In the genomic region with DNA sequence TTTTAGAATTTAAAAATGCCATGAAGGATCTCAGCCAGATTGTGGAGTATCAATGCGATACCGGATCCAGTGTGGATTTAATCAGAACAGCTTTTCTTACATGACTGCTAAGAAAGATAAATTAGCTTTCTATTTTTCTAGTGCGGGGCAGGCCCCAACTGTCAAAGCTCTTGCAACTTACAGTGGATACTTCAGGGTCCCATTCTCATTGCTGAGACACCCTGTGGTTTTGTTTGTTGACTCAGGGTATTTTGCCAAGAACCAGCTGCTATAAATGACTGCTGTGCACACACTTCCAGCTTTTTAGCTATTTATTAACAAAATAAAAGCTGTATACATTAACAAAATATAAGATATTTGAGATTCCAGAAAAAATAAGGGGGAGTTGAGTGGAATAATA, we compare ENCODE assay signal across 13 cellular contexts.
DNase-seq lines count a peak whose midpoint lies in the region; ATAC-seq and TF ChIP-seq lines count a peak whose summit lies in the region.
"Had no signal": no experiment of that assay in that cellular context is flagged by ENCODE, and none has a peak within 500 bp of the region (broad histone marks: within the 10 kb centered on the region; RNA-seq: fewer than 3 reads in every experiment).

No MANE protein-coding gene starts in this region.

- H3F3A ChIP-seq in GM23248 (ENCODE audit: insufficient read depth) = peaks cover 3% of the 10 kb centered on the region; the same call in 1 of the 2 replicates

- H3K27ac ChIP-seq in GM23248 = no peak overlapping the region
- H3K27ac ChIP-seq: uterus had no signal

- H3K27me3 ChIP-seq in GM23248 (replicated peaks; ENCODE audit: insufficient read depth) = no peaks in the 10 kb centered on the region
- H3K27me3 ChIP-seq: uterus had no signal

- no peaks in the 10 kb centered on the region for H3K9me2 ChIP-seq in GM23248 (ENCODE audit: insufficient read depth)

- H2AFZ ChIP-seq in GM23248 = no peak overlapping the region

- H4K20me1 ChIP-seq in GM23248 (ENCODE audit: insufficient read depth) = no peaks in the 10 kb centered on the region

- H3K9me3 ChIP-seq in GM23248 (ENCODE audit: low read depth) = no peaks in the 10 kb centered on the region
- H3K9me3 ChIP-seq: uterus had no signal

- no peak overlapping the region for H3K9ac ChIP-seq in GM23248

- in situ Hi-C loops in GM23248 (cut with MboI) = loop anchor here (10.0 kb wide), 1 partner anchor 230 kb away; no protein-coding TSS in a partner anchor
- in situ Hi-C loops in astrocyte of the spinal cord (cut with HindIII; ENCODE audit: low sequenced_read_pairs) = no loop called here

- no peak overlapping the region for H3K4me3 ChIP-seq in GM23248
- H3K4me3 ChIP-seq in astrocyte of the spinal cord (ENCODE audit: low read depth, low read length) = no peak overlapping the region
- H3K4me3 ChIP-seq: uterus had no signal

- H3K4me2 ChIP-seq in GM23248 (ENCODE audit: unreplicated experiment) = no peak overlapping the region

- TF ChIP-seq CTCF in astrocyte of the spinal cord (IDR thresholded peaks at IDR 0.05; ENCODE audit: low read depth, low read length) = no peak

- WGBS in GM23248 (ENCODE audit: low coverage in 1 of 2, low lambda C conversion rate in 2 of 2, missing lambda C conversion rate in 2 of 2), 2 experiments = 94 to 96% methylated on average over 3 of the region's 3 CpGs

- H3K79me2 ChIP-seq in GM23248 (ENCODE audit: insufficient read depth) = no peaks in the 10 kb centered on the region

- peaks cover 14% of the 10 kb centered on the region for H3K4me1 ChIP-seq in GM23248 (ENCODE audit: insufficient read depth)
- H3K4me1 ChIP-seq: uterus had no signal

- no peak for ATAC-seq in HG03439 (IDR thresholded peaks at IDR 0.05; ENCODE audit: unreplicated experiment)
- ATAC-seq: left cardiac atrium had no signal

- peak; percentile 44 for DNase-seq in GM23248
- peak; percentile 6 for DNase-seq in NCI-H2107 (lab: John Stamatoyannopoulos, UW)
- DNase-seq in astrocyte of the spinal cord (ENCODE audit: low read depth, low spot score) = peak; percentile 89
- peak; percentile 44 for DNase-seq in non-pigmented ciliary epithelial cell (ENCODE audit: low read depth)
- no peak for DNase-seq in activated CD8-positive, alpha-beta memory T cell treated with anti-CD3 and anti-CD28 coated beads, Interleukin-2, amount 50 U/mL, for 48 hours
- no peak for DNase-seq in cerebellar cortex (ENCODE audit: low spot score)
- DNase-seq in NOMO-1 (lab: John Stamatoyannopoulos, UW; ENCODE audit: unreplicated experiment in 2 of 2) = no peak
- DNase-seq: activated B cell treated with CpG ODN at 0.5 μM for 24 hours; activated gamma-delta T cell; effector CD8-positive, alpha-beta T cell; left cardiac atrium; uterus had no signal

- H3K36me3 ChIP-seq in GM23248 (ENCODE audit: low read depth) = no peaks in the 10 kb centered on the region
- H3K36me3 ChIP-seq: uterus had no signal

Comparison
In these comparisons a context has a peak if more than half of its experiments do, and no peak if none do; other contexts are left out.
1. DNase-seq: peak in GM23248 (single experiment), NCI-H2107 (single experiment), astrocyte of the spinal cord (single experiment) and non-pigmented ciliary epithelial cell (single experiment); none in activated CD8-positive, alpha-beta memory T cell treated with anti-CD3 and anti-CD28 coated beads, Interleukin-2, amount 50 U/mL, for 48 hours (single experiment), cerebellar cortex (single experiment) and NOMO-1 (0 of 2).